In genomic region chr9:105073147-105073546, GRCh38 we compare ENCODE assay signal across 21 cellular contexts.
DNase-seq lines count a peak whose midpoint lies in the region; ATAC-seq, FAIRE-seq and TF ChIP-seq lines count a peak whose summit lies in the region.
"Had no signal": no experiment of that assay in that cellular context is flagged by ENCODE, and none has a peak within 500 bp of the region (broad histone marks: within the 10 kb centered on the region; RNA-seq: fewer than 3 reads in every experiment).

No MANE protein-coding gene starts in this region.

- peak; percentile 36 for FAIRE-seq in RCC 7860 (lab: Jason Lieb, UNC)
- FAIRE-seq: H54 had no signal

- no peak for TF ChIP-seq RAD21 in SK-N-SH (IDR thresholded peaks at IDR 0.05; ENCODE audit: low read length)

- DNase-seq in SK-N-SH, result no peak
- DNase-seq in RCC 7860 (ENCODE audit: low spot score), result no peak
- DNase-seq in fibroblast of the aortic adventitia (ENCODE audit: low read depth), result peak; percentile 67
- DNase-seq in aorta, result no peak
- DNase-seq in GM10248 (ENCODE audit: extremely low spot score), result no peak
- no peak for DNase-seq in activated CD4-positive, alpha-beta T cell treated with anti-CD3 and anti-CD28 coated beads, Interleukin-2, amount 50 U/mL, for 48 hours
- DNase-seq in mesenteric fat pad (ENCODE audit: low spot score), result no peak
- DNase-seq: BE2C; CD4-positive, CD25-positive, alpha-beta regulatory T cell; COR-L47; DMS 273 treated with DMSO at 0.1 percent for 48 hours; MV-4-11; NCI-H1694 treated with DMSO at 0.1 percent for 48 hours; NCI-H510A; NCI-H748 treated with DMSO at 0.1 percent for 48 hours; NK-92 treated with Interleukin-12 subunit alpha and Interleukin-12 subunit beta, amount 100 ng/mL, for 24 hours; RPMI8226; SJCRH30 had no signal

- WGBS in SK-N-SH (ENCODE audit: low lambda C conversion rate), result 83% methylated on average over 1 of the region's 1 CpG
- 74 to 83% methylated on average over 1 of the region's 1 CpG for WGBS in aorta, 2 donors

- TF ChIP-seq EP300 in SK-N-SH (IDR thresholded peaks at IDR 0.05; ENCODE audit: borderline replicate concordance in 1 of 2, low read depth in 1 of 2, low read length in 1 of 2), result no peak

- no peaks in the 10 kb centered on the region for H4K20me1 ChIP-seq in SK-N-SH (ENCODE audit: insufficient read depth)

- peaks cover 29% of the 10 kb centered on the region for H3F3A ChIP-seq in SK-N-SH (replicated peaks; ENCODE audit: insufficient read depth)

- intact Hi-C loops in aorta (cut with DNase I), result no loop called here

- H3K9ac ChIP-seq in SK-N-SH, result no peak overlapping the region

- no peaks in the 10 kb centered on the region for H3K79me2 ChIP-seq in SK-N-SH (ENCODE audit: insufficient read depth)

- no peak for ATAC-seq in SK-N-SH treated with all-trans-retinoic acid at 6 μM for 48 hours
- ATAC-seq in aorta (ENCODE audit: low FRiP score), result peak; percentile 54

- CTCF ChIA-PET in SK-N-SH (lab: Yijun Ruan, JAX), result no interaction called here
- CTCF ChIA-PET in GM10248 (lab: Yijun Ruan, JAX), result interaction anchor here (1.3 kb wide), 1 partner anchor 20 kb away, joined by 3 read pairs; no protein-coding TSS in a partner anchor

- H3K4me3 ChIP-seq in SK-N-SH (ENCODE audit: low read depth in 2 of 2, low read length in 1 of 2), result no peak overlapping the region
- H3K4me3 ChIP-seq in fibroblast of the aortic adventitia (ENCODE audit: low read depth, low read length), result no peak overlapping the region
- no peak overlapping the region for H3K4me3 ChIP-seq in aorta (ENCODE audit: low read length in 2 of 2)
- H3K4me3 ChIP-seq: SJCRH30 had no signal

- POLR2A ChIA-PET in SK-N-SH (lab: Yijun Ruan, JAX) (no interaction called here), GM10248 (lab: Yijun Ruan, JAX) (no interaction called here)

- 0 out of 4 replicates have a peak overlapping the region, but pooled peaks of 1 of the 2 experiments have one; percentile 20 for H3K27ac ChIP-seq in SK-N-SH (ENCODE audit: low read depth in 2 of 2, low read length in 1 of 2)
- H3K27ac ChIP-seq in aorta (ENCODE audit: low read depth in 1 of 2, low read length in 2 of 2), result no peak overlapping the region
- H3K27ac ChIP-seq: 22Rv1, SJCRH30 had no signal

- H3K9me2 ChIP-seq in SK-N-SH, result no peaks in the 10 kb centered on the region

- H2AFZ ChIP-seq in SK-N-SH (ENCODE audit: low read depth), result peak overlapping the region; percentile 42

- no peak overlapping the region for H3K4me2 ChIP-seq in SK-N-SH

- no peak for TF ChIP-seq CTCF in SK-N-SH (IDR thresholded peaks at IDR 0.05)
- TF ChIP-seq CTCF in fibroblast of the aortic adventitia (IDR thresholded peaks at IDR 0.05; ENCODE audit: insufficient read depth, low read length), result no peak
- no peak for TF ChIP-seq CTCF in GM10248 (IDR thresholded peaks at IDR 0.05; ENCODE audit: control extremely low read depth, extremely low read depth, low read depth, missing control alignments)

- no peaks in the 10 kb centered on the region; the same call in 1 of the 2 replicates for H3K9me3 ChIP-seq in SK-N-SH
- no peaks in the 10 kb centered on the region for H3K9me3 ChIP-seq in aorta (ENCODE audit: control insufficient read depth, low read length)
- H3K9me3 ChIP-seq: BE2C, SJCRH30 had no signal

- H3K36me3 ChIP-seq in SK-N-SH (replicated peaks in 1 of 2; ENCODE audit: control insufficient read depth in 1 of 2, insufficient read depth in 2 of 2, low read length in 1 of 2) (no peaks in the 10 kb centered on the region), aorta (ENCODE audit: control insufficient read depth in 1 of 2, insufficient read depth in 2 of 2, low read length in 1 of 2) (no peaks in the 10 kb centered on the region)
- H3K36me3 ChIP-seq: BE2C, SJCRH30 had no signal

- H3K4me1 ChIP-seq in SK-N-SH (ENCODE audit: control insufficient read depth in 1 of 2, insufficient read depth in 2 of 2, low read depth in 1 of 2, low read length in 1 of 2) (peaks cover 0 to 10% of the 10 kb centered on the region in 2 experiments; a peak in 1 of 4 replicates), aorta (ENCODE audit: control insufficient read depth in 1 of 2, insufficient read depth in 2 of 2, low read length in 2 of 2) (no peaks in the 10 kb centered on the region)
- H3K4me1 ChIP-seq: SJCRH30 had no signal

- H3K27me3 ChIP-seq in SK-N-SH (ENCODE audit: insufficient read depth) (no peaks in the 10 kb centered on the region), aorta (ENCODE audit: control insufficient read depth in 1 of 2, insufficient read depth in 2 of 2, low read length in 1 of 2) (no peaks in the 10 kb centered on the region)
- H3K27me3 ChIP-seq: BE2C, SJCRH30 had no signal

TF ChIP-seq in SK-N-SH, 30 proteins besides CTCF, POLR2A, EP300 and RAD21:
- TF ChIP-seq SMC3 (IDR thresholded peaks at IDR 0.05; ENCODE audit: low read depth, low read length) (no peak), RFX5 (IDR thresholded peaks at IDR 0.05; ENCODE audit: low read length) (no peak), RXRA (IDR thresholded peaks at IDR 0.05; ENCODE audit: borderline replicate concordance, low read depth) (no peak), TEAD4 (IDR thresholded peaks at IDR 0.05; ENCODE audit: borderline replicate concordance, insufficient read depth) (no peak), NFIC (IDR thresholded peaks at IDR 0.05; ENCODE audit: borderline replicate concordance) (0 out of 2 replicates have a peak, but pooled peaks have one; percentile 22), TCF12 (IDR thresholded peaks at IDR 0.05) (peak; percentile 4; the same call in 1 of the 2 replicates)
- TF ChIP-seq, protein P1, sequence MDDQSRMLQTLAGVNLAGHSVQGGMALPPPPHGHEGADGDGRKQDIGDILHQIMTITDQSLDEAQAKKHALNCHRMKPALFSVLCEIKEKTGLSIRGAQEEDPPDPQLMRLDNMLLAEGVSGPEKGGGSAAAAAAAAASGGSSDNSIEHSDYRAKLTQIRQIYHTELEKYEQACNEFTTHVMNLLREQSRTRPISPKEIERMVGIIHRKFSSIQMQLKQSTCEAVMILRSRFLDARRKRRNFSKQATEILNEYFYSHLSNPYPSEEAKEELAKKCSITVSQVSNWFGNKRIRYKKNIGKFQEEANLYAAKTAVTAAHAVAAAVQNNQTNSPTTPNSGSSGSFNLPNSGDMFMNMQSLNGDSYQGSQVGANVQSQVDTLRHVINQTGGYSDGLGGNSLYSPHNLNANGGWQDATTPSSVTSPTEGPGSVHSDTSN (IDR thresholded peaks at IDR 0.05), result peak; percentile 54; the same call in 1 of the 2 replicates

TF ChIP-seq in SK-N-SH treated with all-trans-retinoic acid at 6 μM for 48 hours, 23 proteins besides CTCF, POLR2A, EP300 and RAD21:
- TF ChIP-seq RARB (CRISPR knock-in tag; IDR thresholded peaks at IDR 0.05), result no peak
- TF ChIP-seq ESRRG (CRISPR knock-in tag; IDR thresholded peaks at IDR 0.05), result no peak
